ENCODE assay signal across 15 cellular contexts in genomic region chr2:9419558-9419957, GRCh38. TPM values are rescaled to one million over a fixed set of nuclear protein-coding genes. Genes with fewer than 3 reads are reported as not detected.
DNase-seq lines count a peak whose midpoint lies in the region; ATAC-seq, FAIRE-seq and TF ChIP-seq lines count a peak whose summit lies in the region.
"Had no signal": no experiment of that assay in that cellular context is flagged by ENCODE, and none has a peak within 500 bp of the region (broad histone marks: within the 10 kb centered on the region; RNA-seq: fewer than 3 reads in every experiment).

No MANE protein-coding gene starts in this region.

- peak overlapping the region; percentile 11 for H3K4me2 ChIP-seq in MM.1S (ENCODE audit: low read depth, low read length)
- H3K4me2 ChIP-seq in GM12878 (ENCODE audit: control insufficient read depth, insufficient read depth): peak overlapping the region; percentile 65
- H3K4me2 ChIP-seq in neural progenitor cell: no peak overlapping the region

- no peak for DNase-seq in activated CD8-positive, alpha-beta T cell treated with anti-CD3 and anti-CD28 coated beads for 36 hours
- no peak for DNase-seq in activated CD8-positive, alpha-beta T cell treated with anti-CD3 and anti-CD28 coated beads, Interleukin-2, amount 10 ng/mL, durations not matched to agents 7 days and 5 days
- DNase-seq in MM.1S (no peak), GM12878 (ENCODE audit: low read depth, low spot score) (no peak), neural progenitor cell (ENCODE audit: low spot score) (no peak)
- DNase-seq: C1 segment of cervical spinal cord, COR-L47, H7, NCI-H187, NCI-H446 treated with DMSO at 0.1 percent for 48 hours, NCI-H774 had no signal

- SMC1A ChIA-PET in GM12878 (lab: Charles Lee; ENCODE audit: uncharacterized antibody, unreplicated experiment): interaction anchor here (0.6 kb wide), 1 partner anchor 15 kb away, joined by 3 read pairs; no protein-coding TSS in a partner anchor

- TF ChIP-seq POLR2A in GM12878 (IDR thresholded peaks at IDR 0.05; ENCODE audit: low read depth, low read length) (no peak), GM18505 (IDR thresholded peaks at IDR 0.05; ENCODE audit: borderline replicate concordance, extremely low read depth, insufficient read depth, insufficient read length) (no peak)

- in situ Hi-C loops in GM12878 (cut with MboI): no loop called here

- no peak for TF ChIP-seq CTCF in activated CD8-positive, alpha-beta T cell treated with anti-CD3 and anti-CD28 coated beads for 36 hours (IDR thresholded peaks at IDR 0.05)
- TF ChIP-seq CTCF in MM.1S (IDR thresholded peaks at IDR 0.05; ENCODE audit: low read length) (no peak), GM12878 (IDR thresholded peaks at IDR 0.05 in 2 of 3, conservative IDR thresholded peaks at IDR 0.05 in 1 of 3; ENCODE audit: control insufficient read depth in 2 of 3, extremely low read depth in 1 of 3, insufficient read depth in 1 of 3, low read depth in 3 of 3, low read length in 3 of 3) (no peak), neural progenitor cell (IDR thresholded peaks at IDR 0.05) (no peak)

- peaks cover 16% of the 10 kb centered on the region for H3F3A ChIP-seq in MM.1S (ENCODE audit: insufficient read depth, low read length)
- H3F3A ChIP-seq in neural progenitor cell (ENCODE audit: low read depth): peaks cover 5% of the 10 kb centered on the region

- TF ChIP-seq RAD21 in GM12878 (IDR thresholded peaks at IDR 0.05; ENCODE audit: insufficient read depth, low read depth, low read length): no peak

- RAD21 ChIA-PET in GM12878 (lab: Charles Lee; ENCODE audit: unreplicated experiment): no interaction called here

- H3K36me3 Mint-ChIP-seq in activated CD8-positive, alpha-beta T cell treated with anti-CD3 and anti-CD28 coated beads for 36 hours (ENCODE audit: low read depth): peaks cover 31% of the 10 kb centered on the region
- H3K36me3 Mint-ChIP-seq in activated CD8-positive, alpha-beta T cell treated with anti-CD3 and anti-CD28 coated beads, Interleukin-2, amount 10 ng/mL, durations not matched to agents 7 days and 5 days (ENCODE audit: low read depth): peaks cover 47% of the 10 kb centered on the region
- peaks cover 4% of the 10 kb centered on the region for H3K36me3 Mint-ChIP-seq in neural progenitor cell

- intact Hi-C loops in activated CD8-positive, alpha-beta T cell treated with anti-CD3 and anti-CD28 coated beads for 36 hours (cut with micrococcal nuclease): no loop called here
- intact Hi-C loops in GM12878 (cut with micrococcal nuclease; ENCODE audit: unreplicated experiment): no loop called here

- H4K20me1 ChIP-seq in MM.1S (ENCODE audit: insufficient read depth, low read length) (no peaks in the 10 kb centered on the region), GM12878 (ENCODE audit: control insufficient read depth, insufficient read depth) (no peaks in the 10 kb centered on the region), neural progenitor cell (ENCODE audit: low read depth) (peaks cover 8% of the 10 kb centered on the region)

- peaks cover 75% of the 10 kb centered on the region for H3K79me2 ChIP-seq in MM.1S (ENCODE audit: low read length)
- peaks cover 48% of the 10 kb centered on the region for H3K79me2 ChIP-seq in GM12878 (ENCODE audit: control insufficient read depth, insufficient read depth, low read length)
- peaks cover 20% of the 10 kb centered on the region for H3K79me2 ChIP-seq in neural progenitor cell (ENCODE audit: low read depth)

- H3K9ac ChIP-seq in MM.1S (ENCODE audit: low read length) (peak overlapping the region; percentile 13; the same call in 1 of the 2 replicates), GM12878 (ENCODE audit: control insufficient read depth, insufficient read depth, low read length) (peak overlapping the region; percentile 23; the same call in 1 of the 2 replicates), subcutaneous abdominal adipose tissue (ENCODE audit: low read length in 5 of 5) (peak overlapping the region in 3 of 5 donors; percentile 13 to 41 (median 32)), neural progenitor cell (no peak overlapping the region)

- CTCF ChIA-PET in activated CD8-positive, alpha-beta T cell treated with anti-CD3 and anti-CD28 coated beads for 36 hours (lab: Charles Lee): interaction anchor here (0.8 kb wide), 1 partner anchor 16 kb away, joined by 3 read pairs; no protein-coding TSS in a partner anchor
- CTCF ChIA-PET in activated CD8-positive, alpha-beta T cell treated with anti-CD3 and anti-CD28 coated beads, Interleukin-2, amount 10 ng/mL, durations not matched to agents 7 days and 5 days (lab: Charles Lee): no interaction called here
- CTCF ChIA-PET in GM12878 (lab: Yijun Ruan, JAX): interaction anchor here (1.7 kb wide), 1 partner anchor 44 kb away, joined by 3 read pairs; no protein-coding TSS in a partner anchor

- H3K4me1 ChIP-seq in MM.1S (ENCODE audit: low read length) (peaks cover 28% of the 10 kb centered on the region), GM12878 (ENCODE audit: control insufficient read depth, insufficient read depth, low read length) (peaks cover 15% of the 10 kb centered on the region), subcutaneous abdominal adipose tissue (ENCODE audit: control insufficient read depth in 5 of 5, insufficient read depth in 5 of 5, low read length in 5 of 5) (peaks cover 10 to 68% (median 53%) of the 10 kb centered on the region in 5 donors), neural progenitor cell (peaks cover 6% of the 10 kb centered on the region)

- no peak for ATAC-seq in activated CD8-positive, alpha-beta T cell treated with anti-CD3 and anti-CD28 coated beads for 36 hours
- ATAC-seq in activated CD8-positive, alpha-beta T cell treated with anti-CD3 and anti-CD28 coated beads, Interleukin-2, amount 10 ng/mL, durations not matched to agents 7 days and 5 days: no peak
- ATAC-seq in GM12878: no peak
- no peak for ATAC-seq in GM18505 (IDR thresholded peaks at IDR 0.05; ENCODE audit: unreplicated experiment)
- ATAC-seq: Panc1 had no signal

- peak overlapping the region; percentile 19 for H3K27ac Mint-ChIP-seq in activated CD8-positive, alpha-beta T cell treated with anti-CD3 and anti-CD28 coated beads for 36 hours
- H3K27ac Mint-ChIP-seq in activated CD8-positive, alpha-beta T cell treated with anti-CD3 and anti-CD28 coated beads, Interleukin-2, amount 10 ng/mL, durations not matched to agents 7 days and 5 days: no peak overlapping the region
- no peak overlapping the region for H3K27ac Mint-ChIP-seq in neural progenitor cell

- H3K36me3 ChIP-seq in MM.1S (replicated peaks; ENCODE audit: insufficient read depth, low read length) (no peaks in the 10 kb centered on the region; the same call in 1 of the 2 replicates), GM12878 (ENCODE audit: control insufficient read depth in 2 of 2, insufficient read depth in 2 of 2, low read length in 1 of 2) (no peaks in the 10 kb centered on the region), subcutaneous abdominal adipose tissue (ENCODE audit: control insufficient read depth in 5 of 5, insufficient read depth in 5 of 5, low read length in 5 of 5) (peaks cover 9 to 23% (median 18%) of the 10 kb centered on the region in 5 donors), neural progenitor cell (no peaks in the 10 kb centered on the region)

- peaks cover 43% of the 10 kb centered on the region for H3K4me1 Mint-ChIP-seq in activated CD8-positive, alpha-beta T cell treated with anti-CD3 and anti-CD28 coated beads for 36 hours (ENCODE audit: low read depth)
- peaks cover 59% of the 10 kb centered on the region for H3K4me1 Mint-ChIP-seq in activated CD8-positive, alpha-beta T cell treated with anti-CD3 and anti-CD28 coated beads, Interleukin-2, amount 10 ng/mL, durations not matched to agents 7 days and 5 days (ENCODE audit: low read depth)
- peaks cover 14% of the 10 kb centered on the region for H3K4me1 Mint-ChIP-seq in neural progenitor cell

- H3K27ac ChIP-seq in MM.1S (ENCODE audit: low read length) (peak overlapping the region; percentile 24; the same call in 1 of the 2 replicates), GM12878 (ENCODE audit: control insufficient read depth, insufficient read depth) (no peak overlapping the region; the same call in 1 of the 2 replicates), subcutaneous abdominal adipose tissue (ENCODE audit: low read depth, low read length) (peak overlapping the region; percentile 48), neural progenitor cell (no peak overlapping the region)

- H3K9me3 ChIP-seq in MM.1S (replicated peaks; ENCODE audit: insufficient read depth, low read length): no peaks in the 10 kb centered on the region
- H3K9me3 ChIP-seq in GM12878 (replicated peaks; ENCODE audit: control insufficient read depth, insufficient read depth, low read length): no peaks in the 10 kb centered on the region
- no peaks in the 10 kb centered on the region for H3K9me3 ChIP-seq in subcutaneous abdominal adipose tissue (ENCODE audit: control insufficient read depth in 5 of 5, low read length in 5 of 5)
- no peaks in the 10 kb centered on the region for H3K9me3 ChIP-seq in neural progenitor cell (ENCODE audit: low read depth)

- BruUV-seq in GM12878 (replicated peaks; lab: Mats Ljungman, UMichigan): no TSS peak

- FAIRE-seq in GM12878 (lab: Jason Lieb, UNC): no peak

- H3K27me3 Mint-ChIP-seq in activated CD8-positive, alpha-beta T cell treated with anti-CD3 and anti-CD28 coated beads for 36 hours: no peaks in the 10 kb centered on the region
- H3K27me3 Mint-ChIP-seq in activated CD8-positive, alpha-beta T cell treated with anti-CD3 and anti-CD28 coated beads, Interleukin-2, amount 10 ng/mL, durations not matched to agents 7 days and 5 days (ENCODE audit: low read depth): no peaks in the 10 kb centered on the region
- H3K27me3 Mint-ChIP-seq in neural progenitor cell (ENCODE audit: insufficient read depth, low read depth): peaks cover 4% of the 10 kb centered on the region
- H3K27me3 Mint-ChIP-seq: IgD-negative memory B cell had no signal

- no peak for TF ChIP-seq EP300 in GM12878 (IDR thresholded peaks at IDR 0.05; ENCODE audit: borderline replicate concordance in 1 of 2, control insufficient read depth in 1 of 2, low read depth in 2 of 2, low read length in 2 of 2)

- no peaks in the 10 kb centered on the region for H3K9me3 Mint-ChIP-seq in activated CD8-positive, alpha-beta T cell treated with anti-CD3 and anti-CD28 coated beads for 36 hours
- no peaks in the 10 kb centered on the region for H3K9me3 Mint-ChIP-seq in activated CD8-positive, alpha-beta T cell treated with anti-CD3 and anti-CD28 coated beads, Interleukin-2, amount 10 ng/mL, durations not matched to agents 7 days and 5 days (ENCODE audit: insufficient read depth)
- no peaks in the 10 kb centered on the region for H3K9me3 Mint-ChIP-seq in neural progenitor cell
- H3K9me3 Mint-ChIP-seq: IgD-negative memory B cell had no signal

- no peak overlapping the region for H3K4me3 ChIP-seq in MM.1S (ENCODE audit: low read length)
- no peak overlapping the region for H3K4me3 ChIP-seq in GM12878
- H3K4me3 ChIP-seq in subcutaneous abdominal adipose tissue (ENCODE audit: low read depth in 1 of 5, low read length in 5 of 5): peak overlapping the region in 1 of 5 donors; percentile 28
- no peak overlapping the region for H3K4me3 ChIP-seq in neural progenitor cell

- POLR2A ChIA-PET in activated CD8-positive, alpha-beta T cell treated with anti-CD3 and anti-CD28 coated beads for 36 hours (lab: Charles Lee): interaction anchor here (0.6 kb wide), 1 partner anchor 288 kb away, joined by 3 read pairs; no protein-coding TSS in a partner anchor
- POLR2A ChIA-PET in activated CD8-positive, alpha-beta T cell treated with anti-CD3 and anti-CD28 coated beads, Interleukin-2, amount 10 ng/mL, durations not matched to agents 7 days and 5 days (lab: Charles Lee): no interaction called here
- POLR2A ChIA-PET in GM12878 (lab: Charles Lee): interaction anchor here (0.6 kb wide), 1 partner anchor 33 kb away, joined by 3 read pairs; no protein-coding TSS in a partner anchor

- H2AFZ ChIP-seq in MM.1S (ENCODE audit: low read length): no peak overlapping the region
- no peak overlapping the region for H2AFZ ChIP-seq in GM12878 (ENCODE audit: control insufficient read depth, low read depth, low read length)
- no peak overlapping the region for H2AFZ ChIP-seq in neural progenitor cell (replicated peaks)

- no peaks in the 10 kb centered on the region for H3K9me2 ChIP-seq in MM.1S (replicated peaks; ENCODE audit: insufficient read depth, low read length)

- 94% methylated on average over 2 of the region's 2 CpGs for WGBS in GM12878 (ENCODE audit: insufficient coverage, insufficient replicate concordance, low lambda C conversion rate, missing lambda C conversion rate)

- no peak overlapping the region for H3K4me3 Mint-ChIP-seq in activated CD8-positive, alpha-beta T cell treated with anti-CD3 and anti-CD28 coated beads for 36 hours
- no peak overlapping the region for H3K4me3 Mint-ChIP-seq in activated CD8-positive, alpha-beta T cell treated with anti-CD3 and anti-CD28 coated beads, Interleukin-2, amount 10 ng/mL, durations not matched to agents 7 days and 5 days
- no peak overlapping the region for H3K4me3 Mint-ChIP-seq in neural progenitor cell

- H3K27me3 ChIP-seq in MM.1S (replicated peaks; ENCODE audit: insufficient read depth, low read length) (no peaks in the 10 kb centered on the region), GM12878 (replicated peaks in 1 of 2; ENCODE audit: control insufficient read depth in 2 of 2, insufficient read depth in 2 of 2, low read length in 1 of 2) (no peaks in the 10 kb centered on the region), subcutaneous abdominal adipose tissue (ENCODE audit: control insufficient read depth in 5 of 5, insufficient read depth in 4 of 5, low read length in 5 of 5) (no peaks in the 10 kb centered on the region), neural progenitor cell (no peaks in the 10 kb centered on the region)

RNA-seq across cellular contexts. Expression of gene ITGB1BP1, which starts 3.8 kb away (rescaled TPM):
- 100 to 1,000 TPM; 111 to 117 TPM for total RNA-seq in activated CD8-positive, alpha-beta T cell treated with anti-CD3 and anti-CD28 coated beads for 36 hours
- 100 to 1,000 TPM; 170 to 177 TPM for total RNA-seq in activated CD8-positive, alpha-beta T cell treated with anti-CD3 and anti-CD28 coated beads, Interleukin-2, amount 10 ng/mL, durations not matched to agents 7 days and 5 days
- total RNA-seq in GM12878 (2013; cell fraction: nucleolus; rRNA removed): 25.2 and 27.2 TPM in 2 replicates
- total RNA-seq in GM12878 (2014; rRNA removed) (49.8 and 50.2 TPM in 2 replicates), GM12878 (2014; rRNA removed; fragmentation: Illumina TruSeq; extraction: Trizol) (60.9 and 68.3 TPM in 2 replicates), GM12878 (2021) (108 and 115 TPM in 2 replicates), neural progenitor cell (ENCODE audit: low replicate concordance) (14.6 and 17.3 TPM in 2 replicates)
- 33.7 TPM for polyA plus RNA-seq in GM12878 (2011; ENCODE audit: low read depth)
- polyA plus RNA-seq in GM12878 (2011; rRNA removed) (113 and 166 TPM in 2 replicates), GM12878 (2014; fragmentation: Illumina TruSeq; extraction: Trizol) (79.5 and 87.7 TPM in 2 replicates), GM12878 (2014; fragmentation: Nextera tagmentation; extraction: Ambion mirVana) (100 to 1,000 TPM in 1 of 2 experiments, 10 to 100 TPM in 1; 58.8 to 115 TPM), GM12878 (2014; rRNA removed) (67.3 and 81.0 TPM in 2 replicates), GM12878 (2016; fragmentation: Nextera tagmentation; extraction: Ambion mirVana) (100 to 1,000 TPM; 271 to 273 TPM)
- 45.0 and 46.7 TPM in 2 replicates for polyA plus RNA-seq in GM12878 (2011; cell fraction: cytosol; rRNA removed)
- polyA plus RNA-seq in GM12878 (2011; cell fraction: nucleus; rRNA removed): 35.8 and 38.4 TPM in 2 replicates
- 64.4 and 91.5 TPM in 2 replicates for polyA plus RNA-seq in GM12878 (2012)
- polyA minus RNA-seq in GM12878 (2011; rRNA and poly(A)+ RNA removed): 20.0 and 20.8 TPM in 2 replicates
- polyA minus RNA-seq in GM12878 (2011; cell fraction: cytosol; rRNA and poly(A)+ RNA removed): 14.2 and 15.4 TPM in 2 replicates
- polyA minus RNA-seq in GM12878 (2011; cell fraction: nucleus; rRNA and poly(A)+ RNA removed): 5.8 and 10.2 TPM in 2 replicates

RNA-seq across cellular contexts. Expression of gene CPSF3, which starts 3.9 kb away (rescaled TPM):
- total RNA-seq in activated CD8-positive, alpha-beta T cell treated with anti-CD3 and anti-CD28 coated beads for 36 hours: 10 to 100 TPM; 72.2 to 73.0 TPM
- 10 to 100 TPM; 54.1 to 55.2 TPM for total RNA-seq in activated CD8-positive, alpha-beta T cell treated with anti-CD3 and anti-CD28 coated beads, Interleukin-2, amount 10 ng/mL, durations not matched to agents 7 days and 5 days
- 53.2 and 73.7 TPM in 2 replicates for total RNA-seq in GM12878 (2013; cell fraction: nucleolus; rRNA removed)
- total RNA-seq in GM12878 (2014; rRNA removed): 67.7 and 72.3 TPM in 2 replicates
- total RNA-seq in GM12878 (2014; rRNA removed; fragmentation: Illumina TruSeq; extraction: Trizol): 97.4 and 107 TPM in 2 replicates
- total RNA-seq in GM12878 (2021): 62.1 and 62.2 TPM in 2 replicates
- polyA plus RNA-seq in GM12878 (2011; ENCODE audit: low read depth): 25.1 TPM
- polyA plus RNA-seq in GM12878 (2011; rRNA removed): 34.5 and 45.3 TPM in 2 replicates
- polyA plus RNA-seq in GM12878 (2011; cell fraction: cytosol; rRNA removed): 18.9 and 31.5 TPM in 2 replicates
- polyA plus RNA-seq in GM12878 (2011; cell fraction: nucleus; rRNA removed): 39.5 and 47.6 TPM in 2 replicates
- 48.2 and 50.7 TPM in 2 replicates for polyA plus RNA-seq in GM12878 (2012)
- polyA plus RNA-seq in GM12878 (2014; fragmentation: Illumina TruSeq; extraction: Trizol): 83.5 and 116 TPM in 2 replicates
- polyA plus RNA-seq in GM12878 (2014; fragmentation: Nextera tagmentation; extraction: Ambion mirVana): 100 to 1,000 TPM in 1 of 2 experiments, 10 to 100 TPM in 1; 68.7 to 101 TPM
- 42.4 and 46.9 TPM in 2 replicates for polyA plus RNA-seq in GM12878 (2014; rRNA removed)
- polyA plus RNA-seq in GM12878 (2016; fragmentation: Nextera tagmentation; extraction: Ambion mirVana): 100 to 1,000 TPM; 105 to 108 TPM
- 21.9 and 44.2 TPM in 2 replicates for polyA minus RNA-seq in GM12878 (2011; rRNA and poly(A)+ RNA removed)
- 16.7 and 25.6 TPM in 2 replicates for polyA minus RNA-seq in GM12878 (2011; cell fraction: cytosol; rRNA and poly(A)+ RNA removed)
- polyA minus RNA-seq in GM12878 (2011; cell fraction: nucleus; rRNA and poly(A)+ RNA removed): 19.0 and 26.7 TPM in 2 replicates
- 129 and 199 TPM in 2 replicates for total RNA-seq in neural progenitor cell (ENCODE audit: low replicate concordance)

RNA-seq across cellular contexts. Expression of gene IAH1, which starts 54.8 kb away (rescaled TPM):
- total RNA-seq in activated CD8-positive, alpha-beta T cell treated with anti-CD3 and anti-CD28 coated beads for 36 hours: 10 to 100 TPM; 64.9 to 67.3 TPM
- total RNA-seq in activated CD8-positive, alpha-beta T cell treated with anti-CD3 and anti-CD28 coated beads, Interleukin-2, amount 10 ng/mL, durations not matched to agents 7 days and 5 days: 10 to 100 TPM; 71.7 to 73.3 TPM
- total RNA-seq in GM12878 (2013; cell fraction: nucleolus; rRNA removed): 45.9 and 50.2 TPM in 2 replicates
- total RNA-seq in GM12878 (2014; rRNA removed) (62.6 and 73.0 TPM in 2 replicates), GM12878 (2014; rRNA removed; fragmentation: Illumina TruSeq; extraction: Trizol) (60.3 and 61.7 TPM in 2 replicates), GM12878 (2021) (56.8 and 57.4 TPM in 2 replicates), neural progenitor cell (ENCODE audit: low replicate concordance) (22.4 and 45.6 TPM in 2 replicates)
- 85.7 TPM for polyA plus RNA-seq in GM12878 (2011; ENCODE audit: low read depth)
- polyA plus RNA-seq in GM12878 (2011; rRNA removed) (120 and 141 TPM in 2 replicates), GM12878 (2014; fragmentation: Illumina TruSeq; extraction: Trizol) (72.0 and 72.2 TPM in 2 replicates), GM12878 (2014; fragmentation: Nextera tagmentation; extraction: Ambion mirVana) (100 to 1,000 TPM; 120 to 125 TPM), GM12878 (2014; rRNA removed) (60.2 and 67.9 TPM in 2 replicates), GM12878 (2016; fragmentation: Nextera tagmentation; extraction: Ambion mirVana) (10 to 100 TPM; 78.6 to 83.3 TPM)
- 76.8 and 90.2 TPM in 2 replicates for polyA plus RNA-seq in GM12878 (2011; cell fraction: cytosol; rRNA removed)
- polyA plus RNA-seq in GM12878 (2011; cell fraction: nucleus; rRNA removed): 37.2 and 58.7 TPM in 2 replicates
- 62.2 and 82.7 TPM in 2 replicates for polyA plus RNA-seq in GM12878 (2012)
- 65.0 and 80.6 TPM in 2 replicates for polyA minus RNA-seq in GM12878 (2011; rRNA and poly(A)+ RNA removed)
- 19.2 and 22.7 TPM in 2 replicates for polyA minus RNA-seq in GM12878 (2011; cell fraction: cytosol; rRNA and poly(A)+ RNA removed)
- polyA minus RNA-seq in GM12878 (2011; cell fraction: nucleus; rRNA and poly(A)+ RNA removed): 16.2 and 20.2 TPM in 2 replicates

Comparison
In these comparisons a context has a peak if more than half of its experiments do, and no peak if none do; other contexts are left out.
1. H3K27ac ChIP-seq: peak in MM.1S (single experiment) and subcutaneous abdominal adipose tissue (single experiment); none in GM12878 (single experiment) and neural progenitor cell (single experiment).